5 cellular contexts compared by ENCODE assay signal in the genomic region with DNA sequence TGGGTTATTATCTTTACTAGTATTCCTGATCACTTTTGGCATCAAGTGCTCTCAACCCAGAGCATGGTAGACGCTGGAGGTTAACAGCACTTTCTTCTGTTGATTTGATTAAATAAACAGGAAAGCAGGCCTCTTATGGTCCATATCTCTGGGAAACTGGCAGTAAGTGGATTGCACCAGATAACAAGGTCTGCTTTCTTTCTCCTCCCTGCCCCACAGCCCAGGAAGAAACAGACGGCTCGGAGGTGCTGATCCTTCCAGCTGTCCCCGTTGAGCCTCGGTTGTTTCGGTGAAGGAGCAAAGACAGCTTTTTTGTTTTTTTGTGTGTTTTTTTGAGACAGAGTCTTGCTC.
"Had no signal": no experiment of that assay in that cellular context is flagged by ENCODE, and none has a peak within 500 bp of the region (broad histone marks: within the 10 kb centered on the region; RNA-seq: fewer than 3 reads in every experiment).

No MANE protein-coding gene starts in this region.

- H3K9me3 ChIP-seq: ovary, thoracic aorta had no signal

- H3K27me3 ChIP-seq: ovary had no signal

- DNase-seq: activated effector memory CD4-positive, alpha-beta T cell treated with Interleukin-2 at 50 U/mL for 16 hours had no signal

- H3K4me3 ChIP-seq: ovary, thoracic aorta had no signal

- ATAC-seq: activated CD4-positive, CD25-positive, alpha-beta regulatory T cell treated with anti-CD3 and anti-CD28 coated beads, Interleukin-2, amount 50 U/mL, for 24 hours had no signal

- H3K36me3 ChIP-seq: brain microvascular endothelial cell, ovary, thoracic aorta had no signal

- H3K27ac ChIP-seq: brain microvascular endothelial cell, ovary, thoracic aorta had no signal
